Comparison of ENCODE assay signal across 12 cellular contexts in genomic region chr6:152471459-152472070, GRCh38.
DNase-seq lines count a peak whose midpoint lies in the region; TF ChIP-seq lines count a peak whose summit lies in the region.
"Had no signal": no experiment of that assay in that cellular context is flagged by ENCODE, and none has a peak within 500 bp of the region (broad histone marks: within the 10 kb centered on the region; RNA-seq: fewer than 3 reads in every experiment).

No MANE protein-coding gene starts in this region.

- 4 to 5% methylated on average over 8 of the region's 8 CpGs for WGBS in GM23248 (ENCODE audit: low coverage in 1 of 2, low lambda C conversion rate in 2 of 2, missing lambda C conversion rate in 2 of 2), 2 experiments

- H3K9ac ChIP-seq in GM23248, result peak overlapping the region; percentile 66
- H3K9ac ChIP-seq in stomach smooth muscle (ENCODE audit: low read length in 2 of 2), result peak overlapping the region in 1 of 2 donors; percentile 18
- H3K9ac ChIP-seq in colonic mucosa (ENCODE audit: low read depth in 2 of 2, low read length in 2 of 2), result no peak overlapping the region

- peak overlapping the region; percentile 72 for H3K4me3 ChIP-seq in GM23248
- peak overlapping the region; percentile 46 to 62 for H3K4me3 ChIP-seq in stomach smooth muscle (ENCODE audit: low read length in 2 of 2)
- no peak overlapping the region for H3K4me3 ChIP-seq in colonic mucosa

- peak overlapping the region; percentile 90 for H2AFZ ChIP-seq in GM23248

- peak overlapping the region; percentile 57 for H3K27ac ChIP-seq in GM23248
- no peak overlapping the region for H3K27ac ChIP-seq in stomach smooth muscle (ENCODE audit: low read length)
- no peak overlapping the region for H3K27ac ChIP-seq in colonic mucosa

- H3K27me3 ChIP-seq in GM23248 (replicated peaks; ENCODE audit: insufficient read depth), result no peaks in the 10 kb centered on the region
- H3K27me3 ChIP-seq in stomach smooth muscle (ENCODE audit: control insufficient read depth in 1 of 2, insufficient read depth in 2 of 2, low read length in 2 of 2), result no peaks in the 10 kb centered on the region
- no peaks in the 10 kb centered on the region for H3K27me3 ChIP-seq in colonic mucosa

- H3K9me3 ChIP-seq in GM23248 (ENCODE audit: low read depth), result no peaks in the 10 kb centered on the region
- H3K9me3 ChIP-seq in stomach smooth muscle (ENCODE audit: control insufficient read depth in 2 of 2, low read length in 2 of 2), result no peaks in the 10 kb centered on the region
- no peaks in the 10 kb centered on the region for H3K9me3 ChIP-seq in colonic mucosa

- no peaks in the 10 kb centered on the region for H3K36me3 ChIP-seq in GM23248 (ENCODE audit: low read depth)
- H3K36me3 ChIP-seq in stomach smooth muscle (ENCODE audit: control insufficient read depth in 2 of 2, insufficient read depth in 2 of 2, low read length in 2 of 2), result no peaks in the 10 kb centered on the region
- H3K36me3 ChIP-seq in colonic mucosa, result no peaks in the 10 kb centered on the region

- H4K20me1 ChIP-seq in GM23248 (ENCODE audit: insufficient read depth), result no peaks in the 10 kb centered on the region

- H3K4me1 ChIP-seq in GM23248 (ENCODE audit: insufficient read depth) (peaks cover 21% of the 10 kb centered on the region), stomach smooth muscle (ENCODE audit: control insufficient read depth, insufficient read depth, low read length) (no peaks in the 10 kb centered on the region), colonic mucosa (no peaks in the 10 kb centered on the region)

- peak; percentile 72 for DNase-seq in GM23248
- peak; percentile 23 for DNase-seq in astrocyte of the hippocampus (ENCODE audit: low read depth, low spot score)
- DNase-seq in kidney tubule cell (ENCODE audit: low spot score), result peak; percentile 85
- DNase-seq in effector CD8-positive, alpha-beta T cell (lab: John Stamatoyannopoulos, UW), result no peak
- DNase-seq in head of caudate nucleus, result no peak
- DNase-seq in colonic mucosa, result no peak
- no peak for DNase-seq in NCI-H2171 (lab: John Stamatoyannopoulos, UW)
- DNase-seq: activated gamma-delta T cell treated with Interleukin-2 at 50 U/mL for 16 hours, COR-L47, cortex of kidney, NCI-H1105 had no signal

- peak overlapping the region; percentile 82 for H3K4me2 ChIP-seq in GM23248 (ENCODE audit: unreplicated experiment)

- TF ChIP-seq CTCF in colonic mucosa (IDR thresholded peaks at IDR 0.05), result no peak

- intact Hi-C loops in head of caudate nucleus (cut with DNase I), result loop anchor here (5.0 kb wide), 1 partner anchor 166 kb away; the partner anchor contains the start of gene SYNE1
- intact Hi-C loops in colonic mucosa (cut with DNase I), result no loop called here

- H3K79me2 ChIP-seq in GM23248 (ENCODE audit: insufficient read depth), result no peaks in the 10 kb centered on the region

- peaks cover 12% of the 10 kb centered on the region; the same call in 1 of the 2 replicates for H3F3A ChIP-seq in GM23248 (ENCODE audit: insufficient read depth)

- in situ Hi-C loops in GM23248 (cut with MboI), result no loop called here

- no peaks in the 10 kb centered on the region for H3K9me2 ChIP-seq in GM23248 (ENCODE audit: insufficient read depth)

Comparison
In these comparisons a context has a peak if more than half of its experiments do, and no peak if none do; other contexts are left out.
1. DNase-seq: peak in GM23248 (single experiment), astrocyte of the hippocampus (single experiment) and kidney tubule cell (single experiment); none in effector CD8-positive, alpha-beta T cell (single experiment), head of caudate nucleus (0 of 42), colonic mucosa (single experiment) and NCI-H2171 (single experiment).